Comparison of ENCODE assay signal across 9 cellular contexts in the genomic region with DNA sequence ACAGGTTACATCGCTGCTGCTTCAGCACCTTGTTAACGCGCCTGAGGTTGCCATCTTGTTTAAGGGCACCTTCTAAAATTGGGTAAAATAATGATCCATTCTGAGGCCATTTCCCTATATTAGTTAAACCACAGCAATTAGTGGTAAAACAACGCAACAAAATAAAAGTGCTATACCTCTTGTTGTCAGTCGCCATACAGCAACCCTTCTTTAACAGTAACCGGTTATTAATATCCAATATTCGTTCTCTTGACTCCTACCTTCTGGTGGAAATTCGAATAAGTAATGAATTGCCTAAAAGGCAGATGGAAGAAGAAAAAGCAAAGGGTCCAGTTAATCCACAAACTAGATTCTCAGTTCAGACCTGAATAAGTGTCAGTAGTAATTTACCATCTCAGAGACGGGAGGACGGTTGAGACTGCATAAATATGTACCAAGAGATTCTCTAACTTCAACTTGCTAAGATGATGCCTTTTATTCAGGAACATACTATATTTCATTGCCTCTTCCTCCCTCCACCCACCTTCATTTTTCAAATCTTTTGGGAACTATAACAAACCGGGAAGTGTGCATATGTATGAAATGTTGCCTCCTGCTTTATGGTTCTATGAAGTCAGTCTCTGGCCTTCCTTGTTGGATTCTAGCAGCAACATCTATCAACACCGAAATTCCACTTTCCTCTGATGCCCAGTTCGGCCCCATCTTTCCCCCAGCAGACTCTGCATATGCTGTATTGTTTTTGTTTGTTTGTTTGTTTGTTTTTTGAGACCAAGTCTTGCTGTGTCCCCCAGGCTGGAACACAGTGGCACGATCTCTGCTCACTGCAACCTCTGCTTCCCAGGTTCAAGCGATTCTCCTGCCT. TPM values are rescaled to one million over a fixed set of nuclear protein-coding genes. Genes with fewer than 3 reads are reported as not detected.
DNase-seq lines count a peak whose midpoint lies in the region; ATAC-seq, FAIRE-seq and TF ChIP-seq lines count a peak whose summit lies in the region.
"Had no signal": no experiment of that assay in that cellular context is flagged by ENCODE, and none has a peak within 500 bp of the region (broad histone marks: within the 10 kb centered on the region; RNA-seq: fewer than 3 reads in every experiment).

No MANE protein-coding gene starts in this region.

- H3K4me1 ChIP-seq in kidney (ENCODE audit: control insufficient read depth in 1 of 2, insufficient read depth in 1 of 2, low read depth in 1 of 2, low read length in 2 of 2) (peaks cover 6% of the 10 kb centered on the region in 2 donors), stomach smooth muscle (ENCODE audit: control insufficient read depth, insufficient read depth, low read length) (peaks cover 11% of the 10 kb centered on the region)

- no peaks in the 10 kb centered on the region for H3K27me3 Mint-ChIP-seq in activated naive CD8-positive, alpha-beta T cell treated with anti-CD3 and anti-CD28 coated beads, Interleukin-2, amount 50 U/mL, for 24 hours

- H3K27ac Mint-ChIP-seq in activated naive CD8-positive, alpha-beta T cell treated with anti-CD3 and anti-CD28 coated beads, Interleukin-2, amount 50 U/mL, for 24 hours = peak overlapping the region; percentile 99

- peak overlapping the region; percentile 96 for H3K4me3 ChIP-seq in Jurkat, Clone E6-1 (ENCODE audit: low read length)
- H3K4me3 ChIP-seq in kidney (ENCODE audit: low read length in 2 of 2) (peak overlapping the region; percentile 86 to 99), stomach smooth muscle (ENCODE audit: low read length in 2 of 2) (peak overlapping the region; percentile 92 to 97)

- intact Hi-C loops in kidney (cut with DNase I) = no loop called here

- peaks cover 27% of the 10 kb centered on the region for H3K36me3 Mint-ChIP-seq in activated naive CD8-positive, alpha-beta T cell treated with anti-CD3 and anti-CD28 coated beads, Interleukin-2, amount 50 U/mL, for 24 hours (ENCODE audit: low read depth)

- peaks cover 13 to 14% of the 10 kb centered on the region in 2 donors for H3K36me3 ChIP-seq in kidney (ENCODE audit: control insufficient read depth in 1 of 2, insufficient read depth in 2 of 2, low read length in 2 of 2)
- peaks cover 4 to 10% of the 10 kb centered on the region in 2 donors for H3K36me3 ChIP-seq in stomach smooth muscle (ENCODE audit: control insufficient read depth in 2 of 2, insufficient read depth in 2 of 2, low read length in 2 of 2)

- no peak for DNase-seq in Jurkat, Clone E6-1 (ENCODE audit: low read depth, low spot score)
- no peak for DNase-seq in activated naive CD8-positive, alpha-beta T cell treated with anti-CD3 and anti-CD28 coated beads, Interleukin-2, amount 50 U/mL, for 24 hours
- no peak for DNase-seq in kidney
- DNase-seq in NCI-H1417 treated with DMSO at 0.1 percent for 48 hours (lab: John Stamatoyannopoulos, UW) = no peak
- no peak for DNase-seq in hepatic stellate cell (ENCODE audit: low spot score)
- DNase-seq in C1 segment of cervical spinal cord (lab: John Stamatoyannopoulos, UW) = no peak

- H3K27ac ChIP-seq in kidney (ENCODE audit: low read depth in 2 of 2, low read length in 2 of 2) (peak overlapping the region; percentile 98 to 100), stomach smooth muscle (ENCODE audit: low read length) (peak overlapping the region; percentile 96)

- peak overlapping the region; percentile 95 for H3K4me3 Mint-ChIP-seq in activated naive CD8-positive, alpha-beta T cell treated with anti-CD3 and anti-CD28 coated beads, Interleukin-2, amount 50 U/mL, for 24 hours

- H3K4me1 Mint-ChIP-seq in activated naive CD8-positive, alpha-beta T cell treated with anti-CD3 and anti-CD28 coated beads, Interleukin-2, amount 50 U/mL, for 24 hours = peaks cover 34% of the 10 kb centered on the region

- peak overlapping the region in 1 of 2 donors; percentile 99 for H3K9ac ChIP-seq in kidney (ENCODE audit: low read length in 2 of 2)
- H3K9ac ChIP-seq in stomach smooth muscle (ENCODE audit: low read length in 2 of 2) = peak overlapping the region; percentile 97 to 98

- H3K9me3 ChIP-seq in kidney (ENCODE audit: control insufficient read depth in 1 of 2, low read length in 2 of 2) (no peaks in the 10 kb centered on the region), stomach smooth muscle (ENCODE audit: control insufficient read depth in 2 of 2, low read length in 2 of 2) (no peaks in the 10 kb centered on the region)

- FAIRE-seq in kidney (lab: Jason Lieb, UNC) = no peak

- no peak for TF ChIP-seq CTCF in kidney (IDR thresholded peaks at IDR 0.05; ENCODE audit: borderline replicate concordance, extremely low read depth, insufficient read depth)

- no peak for ATAC-seq in activated naive CD8-positive, alpha-beta T cell treated with anti-CD3 and anti-CD28 coated beads, Interleukin-2, amount 50 U/mL, for 24 hours

- H3K27me3 ChIP-seq in stomach smooth muscle (ENCODE audit: control insufficient read depth in 1 of 2, insufficient read depth in 2 of 2, low read length in 2 of 2) = no peaks in the 10 kb centered on the region

- no peaks in the 10 kb centered on the region for H3K9me3 Mint-ChIP-seq in activated naive CD8-positive, alpha-beta T cell treated with anti-CD3 and anti-CD28 coated beads, Interleukin-2, amount 50 U/mL, for 24 hours

RNA-seq across cellular contexts. Expression of a gene that starts 0.8 kb away (rescaled TPM):
- polyA plus RNA-seq in Jurkat, Clone E6-1 (2012; ENCODE audit: insufficient read depth, insufficient read length) = 319 TPM
- 87.1 TPM for total RNA-seq in kidney
- 190 TPM for polyA plus RNA-seq in kidney (ENCODE audit: insufficient read depth, low read depth, low replicate concordance)

RNA-seq across cellular contexts. Expression of a gene that starts 6.5 kb away (rescaled TPM):
- polyA plus RNA-seq in Jurkat, Clone E6-1 (2012; ENCODE audit: insufficient read depth, insufficient read length) = not detected
- not detected for total RNA-seq in kidney
- polyA plus RNA-seq in kidney (ENCODE audit: insufficient read depth, low read depth, low replicate concordance) = not detected
- total RNA-seq: mucosa of gallbladder; T-helper 2 cell treated with Interferon-gamma antibody and Interleukin-4, amounts not matched to agents 100 ng/mL and 5 ng/mL, for 36 hours had no signal

RNA-seq across cellular contexts. Expression of a gene that starts 21.8 kb away (rescaled TPM):
- polyA plus RNA-seq in Jurkat, Clone E6-1 (2012; ENCODE audit: insufficient read depth, insufficient read length) = 12.6 TPM
- total RNA-seq in kidney = 5.1 TPM
- polyA plus RNA-seq in kidney (ENCODE audit: insufficient read depth, low read depth, low replicate concordance) = 5.4 TPM

RNA-seq across cellular contexts. Expression of a gene that starts 25.6 kb away (rescaled TPM):
- 4.7 TPM for polyA plus RNA-seq in Jurkat, Clone E6-1 (2012; ENCODE audit: insufficient read depth, insufficient read length)
- 9.5 TPM for total RNA-seq in kidney
- polyA plus RNA-seq in kidney (ENCODE audit: insufficient read depth, low read depth, low replicate concordance) = 9.6 TPM

RNA-seq across cellular contexts. Expression of a gene that starts 53.2 kb away (rescaled TPM):
- 11.6 TPM for polyA plus RNA-seq in Jurkat, Clone E6-1 (2012; ENCODE audit: insufficient read depth, insufficient read length)
- 28.5 TPM for total RNA-seq in kidney
- 14.6 TPM for polyA plus RNA-seq in kidney (ENCODE audit: insufficient read depth, low read depth, low replicate concordance)
